2 cellular contexts compared by ENCODE assay signal in genomic region chr11:123056835-123057491, GRCh38.
TF ChIP-seq lines count a peak whose summit lies in the region.

No MANE protein-coding gene starts in this region.

TF ChIP-seq in SK-N-SH, 30 proteins besides CTCF, POLR2A, EP300 and RAD21 (continued from another document):
- no peak for TF ChIP-seq CHD2 (IDR thresholded peaks at IDR 0.05; ENCODE audit: low read length, partially characterized antibody)

TF ChIP-seq in SK-N-SH treated with all-trans-retinoic acid at 6 μM for 48 hours, 23 proteins besides CTCF, POLR2A, EP300 and RAD21 (continued from another document):
- TF ChIP-seq ZNF8 (CRISPR knock-in tag; IDR thresholded peaks at IDR 0.05) (no peak), ARNTL (CRISPR knock-in tag; IDR thresholded peaks at IDR 0.05; ENCODE audit: borderline replicate concordance, low read depth) (no peak), ZNF565 (CRISPR knock-in tag; conservative IDR thresholded peaks at IDR 0.05; ENCODE audit: low read depth) (no peak), ZFP3 (CRISPR knock-in tag; IDR thresholded peaks at IDR 0.05) (no peak)
- TF ChIP-seq, protein P1, sequence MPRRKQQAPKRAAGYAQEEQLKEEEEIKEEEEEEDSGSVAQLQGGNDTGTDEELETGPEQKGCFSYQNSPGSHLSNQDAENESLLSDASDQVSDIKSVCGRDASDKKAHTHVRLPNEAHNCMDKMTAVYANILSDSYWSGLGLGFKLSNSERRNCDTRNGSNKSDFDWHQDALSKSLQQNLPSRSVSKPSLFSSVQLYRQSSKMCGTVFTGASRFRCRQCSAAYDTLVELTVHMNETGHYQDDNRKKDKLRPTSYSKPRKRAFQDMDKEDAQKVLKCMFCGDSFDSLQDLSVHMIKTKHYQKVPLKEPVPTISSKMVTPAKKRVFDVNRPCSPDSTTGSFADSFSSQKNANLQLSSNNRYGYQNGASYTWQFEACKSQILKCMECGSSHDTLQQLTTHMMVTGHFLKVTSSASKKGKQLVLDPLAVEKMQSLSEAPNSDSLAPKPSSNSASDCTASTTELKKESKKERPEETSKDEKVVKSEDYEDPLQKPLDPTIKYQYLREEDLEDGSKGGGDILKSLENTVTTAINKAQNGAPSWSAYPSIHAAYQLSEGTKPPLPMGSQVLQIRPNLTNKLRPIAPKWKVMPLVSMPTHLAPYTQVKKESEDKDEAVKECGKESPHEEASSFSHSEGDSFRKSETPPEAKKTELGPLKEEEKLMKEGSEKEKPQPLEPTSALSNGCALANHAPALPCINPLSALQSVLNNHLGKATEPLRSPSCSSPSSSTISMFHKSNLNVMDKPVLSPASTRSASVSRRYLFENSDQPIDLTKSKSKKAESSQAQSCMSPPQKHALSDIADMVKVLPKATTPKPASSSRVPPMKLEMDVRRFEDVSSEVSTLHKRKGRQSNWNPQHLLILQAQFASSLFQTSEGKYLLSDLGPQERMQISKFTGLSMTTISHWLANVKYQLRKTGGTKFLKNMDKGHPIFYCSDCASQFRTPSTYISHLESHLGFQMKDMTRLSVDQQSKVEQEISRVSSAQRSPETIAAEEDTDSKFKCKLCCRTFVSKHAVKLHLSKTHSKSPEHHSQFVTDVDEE (CRISPR knock-in tag; IDR thresholded peaks at IDR 0.05), result no peak
